In the genomic region with DNA sequence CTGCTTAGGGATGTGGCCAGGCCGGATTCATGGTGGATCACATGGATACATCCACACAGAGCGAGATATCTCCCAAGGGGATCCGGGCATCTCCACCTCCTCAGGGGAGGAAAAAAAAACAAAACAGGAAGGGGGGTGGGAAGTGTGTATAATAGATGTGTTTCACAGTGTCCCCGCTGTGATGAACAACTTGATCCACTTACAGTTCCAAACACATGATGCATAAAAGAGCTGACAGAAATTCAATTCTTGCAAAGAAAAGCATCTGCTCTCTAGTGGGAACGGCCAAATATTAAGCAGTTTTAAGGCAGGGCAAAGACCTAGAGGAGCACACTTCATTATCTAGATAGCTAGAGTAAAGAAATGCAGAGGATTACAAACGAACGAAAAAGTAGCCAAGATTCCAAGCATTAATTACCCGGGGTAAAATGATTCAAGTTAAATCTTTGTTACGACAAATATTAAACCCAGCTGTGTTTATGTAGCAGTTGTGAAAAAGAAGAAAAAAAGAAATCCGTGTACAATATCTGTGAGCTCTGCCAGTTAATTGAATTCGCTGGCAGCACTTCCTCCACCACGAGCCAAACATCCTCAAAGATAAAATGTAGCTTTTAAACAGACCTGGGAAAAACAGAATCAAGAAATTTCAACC, we compare ENCODE assay signal across 11 cellular contexts.
DNase-seq lines count a peak whose midpoint lies in the region; ATAC-seq and TF ChIP-seq lines count a peak whose summit lies in the region.
"Had no signal": no experiment of that assay in that cellular context is flagged by ENCODE, and none has a peak within 500 bp of the region (broad histone marks: within the 10 kb centered on the region; RNA-seq: fewer than 3 reads in every experiment).

No MANE protein-coding gene starts in this region.

- no peak overlapping the region for H3K27ac Mint-ChIP-seq in T-helper 2 cell treated with Interferon-gamma antibody and Interleukin-4, amounts not matched to agents 5 μg/mL and 100 μg/mL, for 36 hours
- H3K27ac Mint-ChIP-seq: CD8-positive, alpha-beta memory T cell; dendritic cell treated with granulocyte-macrophage colony-stimulating factor and Interleukin-4, amounts not matched to agents 40 ng/mL and 50 ng/mL, for 4 days had no signal

- no peaks in the 10 kb centered on the region for H3K9me3 Mint-ChIP-seq in T-helper 2 cell treated with Interferon-gamma antibody and Interleukin-4, amounts not matched to agents 5 μg/mL and 100 μg/mL, for 36 hours
- H3K9me3 Mint-ChIP-seq: CD8-positive, alpha-beta memory T cell; dendritic cell treated with granulocyte-macrophage colony-stimulating factor and Interleukin-4, amounts not matched to agents 40 ng/mL and 50 ng/mL, for 4 days had no signal

- H3K4me3 Mint-ChIP-seq in T-helper 2 cell treated with Interferon-gamma antibody and Interleukin-4, amounts not matched to agents 5 μg/mL and 100 μg/mL, for 36 hours = no peak overlapping the region
- H3K4me3 Mint-ChIP-seq: CD8-positive, alpha-beta memory T cell; dendritic cell treated with granulocyte-macrophage colony-stimulating factor and Interleukin-4, amounts not matched to agents 40 ng/mL and 50 ng/mL, for 4 days had no signal

- TF ChIP-seq CTCF in choroid plexus epithelial cell (conservative IDR thresholded peaks at IDR 0.05; ENCODE audit: low read depth, low read length) (no peak), mucosa of descending colon (IDR thresholded peaks at IDR 0.05) (no peak)

- no peaks in the 10 kb centered on the region for H3K27me3 Mint-ChIP-seq in T-helper 2 cell treated with Interferon-gamma antibody and Interleukin-4, amounts not matched to agents 5 μg/mL and 100 μg/mL, for 36 hours (ENCODE audit: low read depth)
- H3K27me3 Mint-ChIP-seq: dendritic cell treated with granulocyte-macrophage colony-stimulating factor and Interleukin-4, amounts not matched to agents 40 ng/mL and 50 ng/mL, for 4 days had no signal

- ATAC-seq in mucosa of descending colon = peak; percentile 27
- ATAC-seq in HG02588 (IDR thresholded peaks at IDR 0.05; ENCODE audit: unreplicated experiment) = no peak
- ATAC-seq in GM21515 (IDR thresholded peaks at IDR 0.05; ENCODE audit: unreplicated experiment) = no peak

- no peaks in the 10 kb centered on the region for H3K36me3 Mint-ChIP-seq in T-helper 2 cell treated with Interferon-gamma antibody and Interleukin-4, amounts not matched to agents 5 μg/mL and 100 μg/mL, for 36 hours (ENCODE audit: low read depth)

- DNase-seq in AG08396 (ENCODE audit: low spot score) (peak; percentile 17), NCI-H1092 treated with DMSO at 0.1 percent for 48 hours (lab: John Stamatoyannopoulos, UW) (peak; percentile 53), choroid plexus epithelial cell (ENCODE audit: low read depth) (peak; percentile 59), mucosa of descending colon (no peak), NCI-H1105 (lab: John Stamatoyannopoulos, UW) (no peak)
- no peak for DNase-seq in T-helper 2 cell treated with Interferon-gamma antibody and Interleukin-4, amounts not matched to agents 5 μg/mL and 100 μg/mL, for 36 hours (ENCODE audit: low spot score)
- DNase-seq: CD8-positive, alpha-beta memory T cell had no signal

- intact Hi-C loops in mucosa of descending colon (cut with DNase I, micrococcal nuclease) = no loop called here

- no peaks in the 10 kb centered on the region for H3K36me3 ChIP-seq in mucosa of descending colon (ENCODE audit: low read depth)
- H3K36me3 ChIP-seq: ovary had no signal

- H3K4me3 ChIP-seq in choroid plexus epithelial cell (ENCODE audit: low read depth, low read length) = no peak overlapping the region
- H3K4me3 ChIP-seq in mucosa of descending colon = no peak overlapping the region
- H3K4me3 ChIP-seq: ovary had no signal

- no peaks in the 10 kb centered on the region for H3K9me3 ChIP-seq in mucosa of descending colon
- H3K9me3 ChIP-seq: ovary had no signal

- no peaks in the 10 kb centered on the region for H3K4me1 Mint-ChIP-seq in T-helper 2 cell treated with Interferon-gamma antibody and Interleukin-4, amounts not matched to agents 5 μg/mL and 100 μg/mL, for 36 hours (ENCODE audit: low read depth)

- no peaks in the 10 kb centered on the region for H3K4me1 ChIP-seq in mucosa of descending colon (ENCODE audit: low read depth)

Comparison
In these comparisons a context has a peak if more than half of its experiments do, and no peak if none do; other contexts are left out.
1. DNase-seq: peak in AG08396 (single experiment), NCI-H1092 treated with DMSO at 0.1 percent for 48 hours (single experiment) and choroid plexus epithelial cell (single experiment); none in mucosa of descending colon (0 of 3), NCI-H1105 (single experiment) and T-helper 2 cell treated with Interferon-gamma antibody and Interleukin-4, amounts not matched to agents 5 μg/mL and 100 μg/mL, for 36 hours (single experiment).